Comparison of ENCODE assay signal across 1 cellular context in the genomic region with DNA sequence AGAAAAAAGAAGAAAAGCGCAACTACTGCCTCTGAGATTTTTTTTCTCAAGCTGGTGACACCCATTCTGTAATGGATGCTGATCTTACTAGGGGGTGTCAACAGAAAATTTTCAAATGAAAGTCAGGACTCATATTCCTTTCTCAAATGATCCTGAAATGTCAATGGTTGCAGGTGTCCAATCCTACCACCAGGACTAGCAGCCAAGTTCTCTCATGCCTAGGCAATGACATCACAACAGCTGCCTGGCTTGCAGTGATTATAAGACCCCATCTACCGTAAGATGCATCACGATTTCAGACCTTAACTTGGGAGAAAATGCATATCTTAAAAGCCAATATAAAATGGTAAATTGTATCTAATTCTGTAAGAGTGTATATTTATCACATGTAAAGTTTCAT.
TF ChIP-seq lines count a peak whose summit lies in the region.

No MANE protein-coding gene starts in this region.

TF ChIP-seq in IMR-90, 13 proteins besides CTCF, POLR2A, EP300 and RAD21 (continued from another document):
- TF ChIP-seq, protein P1, sequence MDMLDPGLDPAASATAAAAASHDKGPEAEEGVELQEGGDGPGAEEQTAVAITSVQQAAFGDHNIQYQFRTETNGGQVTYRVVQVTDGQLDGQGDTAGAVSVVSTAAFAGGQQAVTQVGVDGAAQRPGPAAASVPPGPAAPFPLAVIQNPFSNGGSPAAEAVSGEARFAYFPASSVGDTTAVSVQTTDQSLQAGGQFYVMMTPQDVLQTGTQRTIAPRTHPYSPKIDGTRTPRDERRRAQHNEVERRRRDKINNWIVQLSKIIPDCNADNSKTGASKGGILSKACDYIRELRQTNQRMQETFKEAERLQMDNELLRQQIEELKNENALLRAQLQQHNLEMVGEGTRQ (IDR thresholded peaks at IDR 0.05; ENCODE audit: low read depth, low read length), result no peak
